In the genomic region with DNA sequence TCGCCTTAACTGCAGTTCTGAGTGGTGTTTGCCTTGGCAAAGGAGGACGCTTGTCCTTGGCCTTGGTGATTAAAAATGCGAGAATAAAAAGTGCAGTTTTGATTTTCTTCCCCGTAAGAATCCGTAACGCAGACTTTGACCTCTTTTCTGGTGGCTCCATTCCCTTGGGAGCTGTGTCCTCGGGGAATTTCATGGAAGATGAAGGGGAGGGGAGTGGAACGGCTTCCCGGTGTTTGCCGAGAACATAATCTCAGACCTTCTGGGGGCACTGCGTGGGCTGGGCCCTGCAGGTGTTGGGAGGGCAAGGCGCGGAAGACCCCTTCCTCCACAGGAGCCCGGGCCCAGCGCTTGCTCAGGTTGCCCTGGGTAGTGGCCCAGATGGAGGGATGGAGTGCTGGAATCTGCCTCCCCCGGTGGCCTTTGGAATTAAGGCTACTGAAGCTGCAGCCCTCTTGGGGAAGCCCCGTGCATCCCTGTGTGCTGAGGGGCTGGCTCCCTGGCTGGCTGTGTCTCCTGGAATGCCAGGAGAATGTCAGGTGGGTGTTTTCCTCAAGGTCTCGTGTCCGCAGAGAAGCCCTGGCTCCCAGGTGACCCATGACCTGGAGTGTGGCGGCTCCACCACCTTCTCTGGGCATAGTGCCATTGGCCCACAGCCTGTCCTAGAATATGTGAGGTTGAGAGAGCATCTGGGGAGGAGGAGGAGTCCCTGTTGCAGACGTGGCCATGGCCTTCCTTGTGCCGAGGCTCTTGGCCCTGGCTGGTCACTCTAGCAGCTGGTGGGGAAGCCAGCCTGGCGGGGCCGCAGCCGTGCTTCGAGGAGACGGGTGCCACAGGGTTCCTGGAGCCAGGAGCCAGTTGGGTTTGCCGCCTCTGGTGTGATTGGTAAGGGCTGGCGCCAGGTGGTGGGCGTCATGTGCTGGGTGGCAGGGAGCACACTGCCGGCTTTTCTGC, we compare ENCODE assay signal across 9 cellular contexts. TPM values are rescaled to one million over a fixed set of nuclear protein-coding genes. Genes with fewer than 3 reads are reported as not detected.
DNase-seq lines count a peak whose midpoint lies in the region; ATAC-seq, FAIRE-seq and TF ChIP-seq lines count a peak whose summit lies in the region.
"Had no signal": no experiment of that assay in that cellular context is flagged by ENCODE, and none has a peak within 500 bp of the region (broad histone marks: within the 10 kb centered on the region; RNA-seq: fewer than 3 reads in every experiment).

No MANE protein-coding gene starts in this region.

- BruUV-seq in HepG2 (replicated peaks; lab: Mats Ljungman, UMichigan): no TSS peak

- FAIRE-seq in HepG2 (lab: Jason Lieb, UNC): peak; percentile 28

- H4K20me1 ChIP-seq in HepG2 (ENCODE audit: insufficient read depth, low read length): peaks cover 41% of the 10 kb centered on the region

- TF ChIP-seq CTCF in choroid plexus epithelial cell (conservative IDR thresholded peaks at IDR 0.05; ENCODE audit: low read depth, low read length) (no peak), HepG2 (CRISPR knock-in tag; IDR thresholded peaks at IDR 0.05) (no peak), testis (IDR thresholded peaks at IDR 0.05) (no peak), tibial nerve (IDR thresholded peaks at IDR 0.05) (no peak)

- peaks cover 67% of the 10 kb centered on the region for H3K79me2 ChIP-seq in HepG2 (ENCODE audit: insufficient read depth, low read length)

- H3K9me3 ChIP-seq in HepG2 (ENCODE audit: low read length) (no peaks in the 10 kb centered on the region), testis (no peaks in the 10 kb centered on the region), tibial nerve (no peaks in the 10 kb centered on the region)

- H3K4me3 ChIP-seq in choroid plexus epithelial cell (ENCODE audit: low read depth, low read length) (no peak overlapping the region), HepG2 (replicated peaks in 1 of 3; ENCODE audit: insufficient read depth in 1 of 3, low read depth in 2 of 3, low read length in 3 of 3) (peak overlapping the region in 1 of 3 experiments; percentile 76; a peak in 1 of 6 replicates), testis (no peak overlapping the region), tibial nerve (peak overlapping the region in 1 of 4 donors; percentile 74)

- CTCF ChIA-PET in HepG2 (lab: Yijun Ruan, JAX; ENCODE audit: low intra/inter-chr PET ratio, low total read pairs): no interaction called here

- TF ChIP-seq RAD21 in HepG2 (CRISPR knock-in tag; IDR thresholded peaks at IDR 0.05): no peak

- peaks cover 0 to 4% of the 10 kb centered on the region in 2 experiments; a peak in 3 of 5 replicates for H3K36me3 ChIP-seq in HepG2 (replicated peaks in 1 of 2; ENCODE audit: control insufficient read depth in 1 of 2, insufficient read depth in 2 of 2, low read length in 2 of 2)
- no peaks in the 10 kb centered on the region for H3K36me3 ChIP-seq in testis (ENCODE audit: low read depth, missing control alignments)
- H3K36me3 ChIP-seq in tibial nerve: no peaks in the 10 kb centered on the region

- H3K4me2 ChIP-seq in HepG2 (ENCODE audit: low read depth, low read length): peak overlapping the region; percentile 96

- H3K27ac ChIP-seq in HepG2 (ENCODE audit: extremely low read length, insufficient read depth, low read length) (no peak overlapping the region), testis (no peak overlapping the region), tibial nerve (peak overlapping the region in 2 of 4 donors; percentile 61 to 88)

- intact Hi-C loops in HepG2 (cut with micrococcal nuclease; ENCODE audit: unreplicated experiment) (no loop called here), testis (cut with DNase I; ENCODE audit: low total_unique reads) (no loop called here)

- TF ChIP-seq POLR2A in HepG2 (IDR thresholded peaks at IDR 0.05; ENCODE audit: insufficient read depth in 1 of 2, low read depth in 2 of 2, low read length in 2 of 2) (no peak), testis (IDR thresholded peaks at IDR 0.05) (no peak), tibial nerve (IDR thresholded peaks at IDR 0.05) (no peak)

- DNase-seq in NCI-H226 (peak; percentile 45), choroid plexus epithelial cell (ENCODE audit: low read depth) (peak; percentile 38), HepG2 (ENCODE audit: low spot score) (no peak), testis (peak; percentile 56), tibial nerve (ENCODE audit: low spot score in 2 of 2) (no peak), G401 (ENCODE audit: low spot score) (no peak), midbrain (lab: John Stamatoyannopoulos, UW) (no peak)
- DNase-seq: DND-41, NCI-H1436 had no signal

- POLR2A ChIA-PET in HepG2 (lab: Yijun Ruan, JAX): interaction anchor here (0.7 to 2.4 kb wide), 4 partner anchors 10 to 63 kb away, joined by 3 to 8 read pairs (median 5); no protein-coding TSS in a partner anchor

- ATAC-seq in HepG2: peak; percentile 11; the same call in 2 of the 3 replicates

- H3K9ac ChIP-seq in HepG2 (ENCODE audit: insufficient read depth, low read depth, low read length): no peak overlapping the region

- 81% methylated on average over 30 of the region's 31 CpGs for WGBS in HepG2 (ENCODE audit: low lambda C conversion rate)
- WGBS in testis, 2 donors: 30 to 53% methylated on average over 26 to 29 of the region's 31 CpGs
- WGBS in tibial nerve, 2 donors: 63 to 68% methylated on average over 23 of the region's 31 CpGs

- no peak overlapping the region for H2AFZ ChIP-seq in HepG2 (ENCODE audit: low read length)

- H3K27me3 ChIP-seq in HepG2 (ENCODE audit: control insufficient read depth in 1 of 2, insufficient read depth in 2 of 2, low read length in 2 of 2) (peaks cover 0 to 6% of the 10 kb centered on the region in 2 experiments; a peak in 1 of 5 replicates), testis (no peaks in the 10 kb centered on the region), tibial nerve (no peaks in the 10 kb centered on the region)

- no peak for TF ChIP-seq EP300 in HepG2 (IDR thresholded peaks at IDR 0.05; ENCODE audit: low read depth in 2 of 2, low read length in 2 of 2)
- no peak for TF ChIP-seq EP300 in HepG2 (CRISPR knock-in tag; IDR thresholded peaks at IDR 0.05; ENCODE audit: borderline replicate concordance)
- TF ChIP-seq EP300 in tibial nerve (IDR thresholded peaks at IDR 0.05): no peak

- in situ Hi-C loops in HepG2 (cut with HindIII; ENCODE audit: extremely low pct_ligation_motif_present, low pct_unique_long_range_greater_than_20kb) (no loop called here), G401 (cut with HindIII; ENCODE audit: low sequenced_read_pairs) (no loop called here)

- peaks cover 84% of the 10 kb centered on the region for H3K4me1 ChIP-seq in HepG2 (ENCODE audit: insufficient read depth, low read length)
- peaks cover 40% of the 10 kb centered on the region for H3K4me1 ChIP-seq in testis
- H3K4me1 ChIP-seq in tibial nerve: peaks cover 0 to 86% (median 46%) of the 10 kb centered on the region in 4 donors

RNA-seq across cellular contexts. Expression of gene BAIAP2, which starts 3.1 kb away (rescaled TPM):
- total RNA-seq in HepG2 (2016; rRNA removed; fragmentation: Illumina TruSeq; extraction: Trizol): 16.3 and 22.5 TPM in 2 replicates
- 8.5 and 9.9 TPM in 2 replicates for total RNA-seq in HepG2 (2016; cell fraction: cytosol; rRNA removed; fragmentation: Illumina TruSeq; extraction: Trizol; ENCODE audit: low read depth)
- total RNA-seq in HepG2 (2016; cell fraction: insoluble cytoplasmic fraction; rRNA removed; fragmentation: Illumina TruSeq; extraction: Trizol): 15.1 and 19.9 TPM in 2 replicates
- 11.6 and 11.8 TPM in 2 replicates for total RNA-seq in HepG2 (2016; cell fraction: membrane; rRNA removed; fragmentation: Illumina TruSeq; extraction: Trizol)
- 15.9 and 21.1 TPM in 2 replicates for total RNA-seq in HepG2 (2016; cell fraction: nucleus; rRNA removed; fragmentation: Illumina TruSeq; extraction: Trizol)
- 24.0 and 29.8 TPM in 2 replicates for polyA plus RNA-seq in HepG2 (2011; rRNA removed)
- 14.8 and 22.5 TPM in 2 replicates for polyA plus RNA-seq in HepG2 (2011; cell fraction: cytosol; rRNA removed)
- polyA plus RNA-seq in HepG2 (2011; cell fraction: nucleus; rRNA removed): 101 and 122 TPM in 2 replicates
- polyA plus RNA-seq in HepG2 (2012): 34.4 and 34.9 TPM in 2 replicates
- 3.9 and 4.4 TPM in 2 replicates for polyA plus RNA-seq in HepG2 (2016; cell fraction: cytosol; fragmentation: Illumina TruSeq; extraction: Trizol; ENCODE audit: low read depth)
- polyA plus RNA-seq in HepG2 (2016; cell fraction: insoluble cytoplasmic fraction; fragmentation: Illumina TruSeq; extraction: Trizol; ENCODE audit: low read depth): 14.7 and 22.4 TPM in 2 replicates
- 6.8 and 8.2 TPM in 2 replicates for polyA plus RNA-seq in HepG2 (2016; cell fraction: membrane; fragmentation: Illumina TruSeq; extraction: Trizol; ENCODE audit: low read depth)
- 38.9 and 40.0 TPM in 2 replicates for polyA plus RNA-seq in HepG2 (2016; cell fraction: nucleus; fragmentation: Illumina TruSeq; extraction: Trizol; ENCODE audit: insufficient read depth, low read depth)
- 6.9 and 34.6 TPM in 2 replicates for polyA minus RNA-seq in HepG2 (2011; rRNA and poly(A)+ RNA removed; ENCODE audit: low replicate concordance)
- polyA minus RNA-seq in HepG2 (2011; cell fraction: cytosol; rRNA and poly(A)+ RNA removed): 19.5 and 20.5 TPM in 2 replicates
- polyA minus RNA-seq in HepG2 (2011; cell fraction: nucleus; rRNA and poly(A)+ RNA removed): 51.2 and 56.7 TPM in 2 replicates
- total RNA-seq in testis: 10 to 100 TPM; 67.3 to 67.5 TPM
- polyA plus RNA-seq in testis (ENCODE audit: insufficient read depth, low read depth, low replicate concordance): 36.7 TPM
- total RNA-seq in tibial nerve: 10 to 100 TPM; 49.5 to 81.2 (median 66.9) TPM
- 16.1 and 21.1 TPM in 2 replicates for total RNA-seq in G401 (2014; rRNA removed; shearing (Covaris generic))

RNA-seq across cellular contexts. Expression of gene CHMP6, which starts 46.4 kb away (rescaled TPM):
- 24.2 and 24.6 TPM in 2 replicates for total RNA-seq in HepG2 (2016; rRNA removed; fragmentation: Illumina TruSeq; extraction: Trizol)
- 5.9 and 6.6 TPM in 2 replicates for total RNA-seq in HepG2 (2016; cell fraction: cytosol; rRNA removed; fragmentation: Illumina TruSeq; extraction: Trizol; ENCODE audit: low read depth)
- 24.5 and 25.5 TPM in 2 replicates for total RNA-seq in HepG2 (2016; cell fraction: insoluble cytoplasmic fraction; rRNA removed; fragmentation: Illumina TruSeq; extraction: Trizol)
- 14.7 and 15.5 TPM in 2 replicates for total RNA-seq in HepG2 (2016; cell fraction: membrane; rRNA removed; fragmentation: Illumina TruSeq; extraction: Trizol)
- 12.8 and 13.9 TPM in 2 replicates for total RNA-seq in HepG2 (2016; cell fraction: nucleus; rRNA removed; fragmentation: Illumina TruSeq; extraction: Trizol)
- polyA plus RNA-seq in HepG2 (2011; rRNA removed): 11.1 and 17.7 TPM in 2 replicates
- polyA plus RNA-seq in HepG2 (2011; cell fraction: cytosol; rRNA removed): 14.2 and 21.6 TPM in 2 replicates
- polyA plus RNA-seq in HepG2 (2011; cell fraction: nucleus; rRNA removed): 31.7 and 32.3 TPM in 2 replicates
- polyA plus RNA-seq in HepG2 (2012): 10.1 and 14.6 TPM in 2 replicates
- polyA plus RNA-seq in HepG2 (2016; cell fraction: cytosol; fragmentation: Illumina TruSeq; extraction: Trizol; ENCODE audit: low read depth): 8.4 and 9.7 TPM in 2 replicates
- 42.4 and 45.1 TPM in 2 replicates for polyA plus RNA-seq in HepG2 (2016; cell fraction: insoluble cytoplasmic fraction; fragmentation: Illumina TruSeq; extraction: Trizol; ENCODE audit: low read depth)
- 14.8 and 17.6 TPM in 2 replicates for polyA plus RNA-seq in HepG2 (2016; cell fraction: membrane; fragmentation: Illumina TruSeq; extraction: Trizol; ENCODE audit: low read depth)
- 34.7 and 37.8 TPM in 2 replicates for polyA plus RNA-seq in HepG2 (2016; cell fraction: nucleus; fragmentation: Illumina TruSeq; extraction: Trizol; ENCODE audit: insufficient read depth, low read depth)
- 6.7 and 18.8 TPM in 2 replicates for polyA minus RNA-seq in HepG2 (2011; rRNA and poly(A)+ RNA removed; ENCODE audit: low replicate concordance)
- polyA minus RNA-seq in HepG2 (2011; cell fraction: cytosol; rRNA and poly(A)+ RNA removed): 8.2 and 11.1 TPM in 2 replicates
- 20.0 and 22.4 TPM in 2 replicates for polyA minus RNA-seq in HepG2 (2011; cell fraction: nucleus; rRNA and poly(A)+ RNA removed)
- total RNA-seq in testis: 10 to 100 TPM; 28.2 to 29.8 TPM
- polyA plus RNA-seq in testis (ENCODE audit: insufficient read depth, low read depth, low replicate concordance): 18.5 TPM
- total RNA-seq in tibial nerve: 10 to 100 TPM; 30.6 to 46.3 (median 40.2) TPM
- total RNA-seq in G401 (2014; rRNA removed; shearing (Covaris generic)): 51.8 and 65.5 TPM in 2 replicates

Comparison
In these comparisons a context has a peak if more than half of its experiments do, and no peak if none do; other contexts are left out.
1. DNase-seq: peak in NCI-H226 (single experiment), choroid plexus epithelial cell (single experiment) and testis (single experiment); none in HepG2 (single experiment), tibial nerve (0 of 2), G401 (single experiment) and midbrain (single experiment).